Comparison of ENCODE assay signal across 29 cellular contexts in genomic region chr2:131577812-131578211, GRCh38.
"Had no signal": no experiment of that assay in that cellular context is flagged by ENCODE, and none has a peak within 500 bp of the region (broad histone marks: within the 10 kb centered on the region; RNA-seq: fewer than 3 reads in every experiment).

No MANE protein-coding gene starts in this region.

- H3K4me3 Mint-ChIP-seq: activated CD4-positive, alpha-beta memory T cell treated with anti-CD3 and anti-CD28 coated beads, Interleukin-2, amount 10 ng/mL, durations not matched to agents 7 days and 5 days; activated naive CD4-positive, alpha-beta T cell treated with anti-CD3 and anti-CD28 coated beads, Interleukin-2, amount 50 U/mL, for 24 hours; activated naive CD8-positive, alpha-beta T cell treated with anti-CD3 and anti-CD28 coated beads, Interleukin-2, amount 10 ng/mL, durations not matched to agents 7 days and 5 days; activated T-cell treated with anti-CD3 and anti-CD28 coated beads, Interleukin-2, amount 50 U/mL, for 72 hours; activated T-helper 17 cell treated with anti-CD3 and anti-CD28 coated beads, Interleukin-2, amount 50 U/mL, for 72 hours had no signal

- ATAC-seq: activated T-cell treated with anti-CD3 and anti-CD28 coated beads, Interleukin-2, amount 50 U/mL, for 72 hours; activated T-helper 17 cell treated with anti-CD3 and anti-CD28 coated beads, Interleukin-2, amount 50 U/mL, for 72 hours; body of pancreas had no signal

- H3K27ac Mint-ChIP-seq: activated CD4-positive, alpha-beta memory T cell treated with anti-CD3 and anti-CD28 coated beads, Interleukin-2, amount 10 ng/mL, durations not matched to agents 7 days and 5 days; activated naive CD4-positive, alpha-beta T cell treated with anti-CD3 and anti-CD28 coated beads, Interleukin-2, amount 50 U/mL, for 24 hours; activated naive CD8-positive, alpha-beta T cell treated with anti-CD3 and anti-CD28 coated beads, Interleukin-2, amount 10 ng/mL, durations not matched to agents 7 days and 5 days; activated T-cell treated with anti-CD3 and anti-CD28 coated beads, Interleukin-2, amount 50 U/mL, for 72 hours; activated T-helper 17 cell treated with anti-CD3 and anti-CD28 coated beads, Interleukin-2, amount 50 U/mL, for 72 hours had no signal

- H3K27me3 ChIP-seq: body of pancreas, breast epithelium had no signal

- H3K9me3 ChIP-seq: body of pancreas, breast epithelium had no signal

- H3K36me3 ChIP-seq: breast epithelium had no signal

- H3K9me3 Mint-ChIP-seq: activated CD4-positive, alpha-beta memory T cell treated with anti-CD3 and anti-CD28 coated beads, Interleukin-2, amount 10 ng/mL, durations not matched to agents 7 days and 5 days; activated naive CD4-positive, alpha-beta T cell treated with anti-CD3 and anti-CD28 coated beads, Interleukin-2, amount 50 U/mL, for 24 hours; activated naive CD8-positive, alpha-beta T cell treated with anti-CD3 and anti-CD28 coated beads, Interleukin-2, amount 10 ng/mL, durations not matched to agents 7 days and 5 days; activated T-cell treated with anti-CD3 and anti-CD28 coated beads, Interleukin-2, amount 50 U/mL, for 72 hours; activated T-helper 17 cell treated with anti-CD3 and anti-CD28 coated beads, Interleukin-2, amount 50 U/mL, for 72 hours had no signal

- H3K4me1 Mint-ChIP-seq: activated CD4-positive, alpha-beta memory T cell treated with anti-CD3 and anti-CD28 coated beads, Interleukin-2, amount 10 ng/mL, durations not matched to agents 7 days and 5 days; activated naive CD4-positive, alpha-beta T cell treated with anti-CD3 and anti-CD28 coated beads, Interleukin-2, amount 50 U/mL, for 24 hours; activated naive CD8-positive, alpha-beta T cell treated with anti-CD3 and anti-CD28 coated beads, Interleukin-2, amount 10 ng/mL, durations not matched to agents 7 days and 5 days; activated T-helper 17 cell treated with anti-CD3 and anti-CD28 coated beads, Interleukin-2, amount 50 U/mL, for 72 hours had no signal

- H3K27ac ChIP-seq: body of pancreas, breast epithelium, coronary artery, VCaP had no signal

- H3K4me3 ChIP-seq: body of pancreas, breast epithelium, coronary artery had no signal

- DNase-seq: activated CD4-positive, alpha-beta memory T cell treated with anti-CD3 and anti-CD28 coated beads, Interleukin-2, amount 10 ng/mL, durations not matched to agents 7 days and 5 days; activated CD4-positive, alpha-beta T cell treated with anti-CD3 and anti-CD28 coated beads for 1 hour; activated CD4-positive, alpha-beta T cell treated with anti-CD3 and anti-CD28 coated beads for 48 hours; activated CD4-positive, CD25-positive, alpha-beta regulatory T cell; activated effector memory CD4-positive, alpha-beta T cell treated with anti-CD3 and anti-CD28 coated beads, Interleukin-2, amount 50 U/mL, for 16 hours; activated naive CD4-positive, alpha-beta T cell; activated naive CD8-positive, alpha-beta T cell treated with anti-CD3 and anti-CD28 coated beads, Interleukin-2, amount 10 ng/mL, durations not matched to agents 7 days and 5 days; activated T-cell treated with anti-CD3 and anti-CD28 coated beads, Interleukin-2, amount 50 U/mL, for 1 hour; activated T-cell treated with anti-CD3 and anti-CD28 coated beads, Interleukin-2, amount 50 U/mL, for 72 hours; amygdala; body of pancreas; NCI-H1048; NCI-H1105 treated with DMSO at 0.1 percent for 48 hours; NCI-H1436 treated with DMSO at 0.1 percent for 48 hours; NCI-H1694 treated with DMSO at 0.1 percent for 48 hours; NCI-H2029; NCI-H345; NCI-H524 treated with DMSO at 0.1 percent for 48 hours; OCI-M1; Right ventricle myocardium superior; SW 1271; T-helper 1 cell; T-helper 2 cell; T-helper 9 cell had no signal

- H3K36me3 Mint-ChIP-seq: activated naive CD4-positive, alpha-beta T cell treated with anti-CD3 and anti-CD28 coated beads, Interleukin-2, amount 50 U/mL, for 24 hours; activated naive CD8-positive, alpha-beta T cell treated with anti-CD3 and anti-CD28 coated beads, Interleukin-2, amount 10 ng/mL, durations not matched to agents 7 days and 5 days had no signal
